Comparison of ENCODE assay signal across 2 cellular contexts in the genomic region with DNA sequence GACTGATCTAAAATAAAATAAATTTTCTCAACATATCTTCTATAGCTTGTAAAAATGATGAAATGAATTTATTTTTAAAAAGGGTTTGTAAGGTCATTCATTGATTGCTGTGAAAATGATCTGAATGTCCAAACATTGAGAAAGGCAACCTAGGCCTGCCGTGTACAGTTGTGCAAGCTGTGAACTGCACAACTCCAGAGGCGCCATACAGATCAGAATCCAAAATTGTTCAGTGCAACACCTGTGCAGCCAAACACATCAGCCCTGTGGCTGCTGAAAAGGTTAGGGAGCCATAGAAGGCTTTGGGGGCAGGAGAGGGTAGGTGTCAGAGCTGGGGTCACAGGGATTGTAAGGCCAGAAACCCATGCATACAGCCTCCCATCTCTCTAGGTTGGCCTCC.
TF ChIP-seq lines count a peak whose summit lies in the region.

No MANE protein-coding gene starts in this region.

TF ChIP-seq in K562, 482 proteins besides CTCF, POLR2A, EP300 and RAD21:
- TF ChIP-seq RBM25 (IDR thresholded peaks at IDR 0.05; ENCODE audit: low read depth, low read length, severe bottlenecking): peak; percentile 60
- no peak for TF ChIP-seq ZBTB1 (CRISPR knock-in tag; IDR thresholded peaks at IDR 0.05; ENCODE audit: borderline replicate concordance, low read depth)

TF ChIP-seq in HepG2, 621 proteins besides CTCF, POLR2A, EP300 and RAD21:
- TF ChIP-seq, protein P1, sequence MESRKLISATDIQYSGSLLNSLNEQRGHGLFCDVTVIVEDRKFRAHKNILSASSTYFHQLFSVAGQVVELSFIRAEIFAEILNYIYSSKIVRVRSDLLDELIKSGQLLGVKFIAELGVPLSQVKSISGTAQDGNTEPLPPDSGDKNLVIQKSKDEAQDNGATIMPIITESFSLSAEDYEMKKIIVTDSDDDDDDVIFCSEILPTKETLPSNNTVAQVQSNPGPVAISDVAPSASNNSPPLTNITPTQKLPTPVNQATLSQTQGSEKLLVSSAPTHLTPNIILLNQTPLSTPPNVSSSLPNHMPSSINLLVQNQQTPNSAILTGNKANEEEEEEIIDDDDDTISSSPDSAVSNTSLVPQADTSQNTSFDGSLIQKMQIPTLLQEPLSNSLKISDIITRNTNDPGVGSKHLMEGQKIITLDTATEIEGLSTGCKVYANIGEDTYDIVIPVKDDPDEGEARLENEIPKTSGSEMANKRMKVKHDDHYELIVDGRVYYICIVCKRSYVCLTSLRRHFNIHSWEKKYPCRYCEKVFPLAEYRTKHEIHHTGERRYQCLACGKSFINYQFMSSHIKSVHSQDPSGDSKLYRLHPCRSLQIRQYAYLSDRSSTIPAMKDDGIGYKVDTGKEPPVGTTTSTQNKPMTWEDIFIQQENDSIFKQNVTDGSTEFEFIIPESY (CRISPR knock-in tag; IDR thresholded peaks at IDR 0.05): peak; percentile 74; the same call in 1 of the 2 replicates
- TF ChIP-seq, protein P2, sequence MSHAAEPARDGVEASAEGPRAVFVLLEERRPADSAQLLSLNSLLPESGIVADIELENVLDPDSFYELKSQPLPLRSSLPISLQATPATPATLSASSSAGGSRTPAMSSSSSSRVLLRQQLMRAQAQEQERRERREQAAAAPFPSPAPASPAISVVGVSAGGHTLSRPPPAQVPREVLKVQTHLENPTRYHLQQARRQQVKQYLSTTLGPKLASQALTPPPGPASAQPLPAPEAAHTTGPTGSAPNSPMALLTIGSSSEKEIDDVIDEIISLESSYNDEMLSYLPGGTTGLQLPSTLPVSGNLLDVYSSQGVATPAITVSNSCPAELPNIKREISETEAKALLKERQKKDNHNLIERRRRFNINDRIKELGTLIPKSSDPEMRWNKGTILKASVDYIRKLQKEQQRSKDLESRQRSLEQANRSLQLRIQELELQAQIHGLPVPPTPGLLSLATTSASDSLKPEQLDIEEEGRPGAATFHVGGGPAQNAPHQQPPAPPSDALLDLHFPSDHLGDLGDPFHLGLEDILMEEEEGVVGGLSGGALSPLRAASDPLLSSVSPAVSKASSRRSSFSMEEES (CRISPR knock-in tag; IDR thresholded peaks at IDR 0.05): no peak
- TF ChIP-seq CEBPB (IDR thresholded peaks at IDR 0.05; ENCODE audit: borderline replicate concordance, low read depth, low read length): 0 out of 2 replicates have a peak, but pooled peaks have one; percentile 9
- TF ChIP-seq, protein P3, sequence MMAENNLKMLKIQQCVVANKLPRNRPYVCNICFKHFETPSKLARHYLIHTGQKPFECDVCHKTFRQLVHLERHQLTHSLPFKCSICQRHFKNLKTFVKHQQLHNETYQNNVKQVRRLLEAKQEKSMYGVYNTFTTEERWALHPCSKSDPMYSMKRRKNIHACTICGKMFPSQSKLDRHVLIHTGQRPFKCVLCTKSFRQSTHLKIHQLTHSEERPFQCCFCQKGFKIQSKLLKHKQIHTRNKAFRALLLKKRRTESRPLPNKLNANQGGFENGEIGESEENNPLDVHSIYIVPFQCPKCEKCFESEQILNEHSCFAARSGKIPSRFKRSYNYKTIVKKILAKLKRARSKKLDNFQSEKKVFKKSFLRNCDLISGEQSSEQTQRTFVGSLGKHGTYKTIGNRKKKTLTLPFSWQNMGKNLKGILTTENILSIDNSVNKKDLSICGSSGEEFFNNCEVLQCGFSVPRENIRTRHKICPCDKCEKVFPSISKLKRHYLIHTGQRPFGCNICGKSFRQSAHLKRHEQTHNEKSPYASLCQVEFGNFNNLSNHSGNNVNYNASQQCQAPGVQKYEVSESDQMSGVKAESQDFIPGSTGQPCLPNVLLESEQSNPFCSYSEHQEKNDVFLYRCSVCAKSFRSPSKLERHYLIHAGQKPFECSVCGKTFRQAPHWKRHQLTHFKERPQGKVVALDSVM (CRISPR knock-in tag; IDR thresholded peaks at IDR 0.05): peak; percentile 59; the same call in 1 of the 2 replicates
- no peak for TF ChIP-seq CREM (IDR thresholded peaks at IDR 0.05)
- no peak for TF ChIP-seq CREM (CRISPR knock-in tag; IDR thresholded peaks at IDR 0.05)
- peak; percentile 71 for TF ChIP-seq ZMYM3 (CRISPR knock-in tag; IDR thresholded peaks at IDR 0.05)
TF ChIP-seq in HepG2: peak in this region for 4.
